9 cellular contexts compared by ENCODE assay signal in the genomic region with DNA sequence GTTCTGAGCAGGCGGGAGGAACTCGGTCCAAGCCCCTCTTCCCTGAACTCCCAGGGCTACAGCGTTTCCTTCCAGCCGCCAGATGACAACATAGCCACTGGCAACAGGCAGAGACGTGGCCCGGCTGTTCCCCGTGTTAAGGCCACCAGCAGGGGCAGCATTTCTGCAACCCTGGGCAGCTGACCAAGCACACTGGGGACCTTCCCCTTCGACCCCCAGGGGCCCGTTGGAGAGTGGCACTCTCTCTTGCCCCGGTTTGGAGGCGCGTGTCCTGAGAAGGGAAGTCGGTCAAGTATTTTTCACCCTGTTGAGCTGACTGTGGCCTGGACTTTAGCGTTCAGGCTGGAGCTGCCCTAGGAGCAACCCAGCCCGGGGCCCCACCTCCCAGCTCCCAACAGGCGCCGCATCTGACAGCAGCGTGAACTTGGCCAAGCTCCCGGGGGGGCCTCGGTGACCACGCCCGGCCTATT. TPM values are rescaled to one million over a fixed set of nuclear protein-coding genes. Genes with fewer than 3 reads are reported as not detected.
DNase-seq lines count a peak whose midpoint lies in the region; ATAC-seq and TF ChIP-seq lines count a peak whose summit lies in the region.
"Had no signal": no experiment of that assay in that cellular context is flagged by ENCODE, and none has a peak within 500 bp of the region (broad histone marks: within the 10 kb centered on the region; RNA-seq: fewer than 3 reads in every experiment).

No MANE protein-coding gene starts in this region.

- H4K20me1 ChIP-seq in PC-3 (ENCODE audit: low read length) (no peaks in the 10 kb centered on the region), osteoblast (ENCODE audit: insufficient read depth, low read length) (no peaks in the 10 kb centered on the region)

- H2AFZ ChIP-seq in PC-3 (ENCODE audit: low read length), result no peak overlapping the region
- peak overlapping the region; percentile 79 for H2AFZ ChIP-seq in osteoblast (ENCODE audit: low read length)

- POLR2A ChIA-PET in PC-3 (lab: Charles Lee; ENCODE audit: unreplicated experiment), result no interaction called here

- ATAC-seq in PC-3 (peak; percentile 38; the same call in 1 of the 2 replicates), HG03571 (IDR thresholded peaks at IDR 0.05; ENCODE audit: unreplicated experiment) (no peak)

- H3K27ac ChIP-seq in PC-3 (ENCODE audit: low read length), result no peak overlapping the region
- no peak overlapping the region for H3K27ac ChIP-seq in osteoblast (ENCODE audit: low read depth, low read length)

- no peak overlapping the region for H3K9ac ChIP-seq in PC-3 (ENCODE audit: low read length)

- H3K79me2 ChIP-seq in PC-3 (ENCODE audit: low read length) (no peaks in the 10 kb centered on the region), osteoblast (ENCODE audit: insufficient read depth, low read length) (no peaks in the 10 kb centered on the region)

- TF ChIP-seq CTCF in GM06990 (IDR thresholded peaks at IDR 0.05; ENCODE audit: insufficient read depth, low read length, poor library complexity, severe bottlenecking) (peak; percentile 39), PC-3 (conservative IDR thresholded peaks at IDR 0.05; ENCODE audit: low read depth, low read length) (peak; percentile 46), osteoblast (IDR thresholded peaks at IDR 0.05; ENCODE audit: extremely low read depth, low read depth, low read length) (peak; percentile 44)

- H3K4me2 ChIP-seq in PC-3 (ENCODE audit: low read length) (no peak overlapping the region), osteoblast (ENCODE audit: insufficient read depth, low read length) (peak overlapping the region; percentile 23)

- CTCF ChIA-PET in PC-3 (lab: Charles Lee), result no interaction called here

- no peaks in the 10 kb centered on the region for H3K9me3 ChIP-seq in PC-3 (ENCODE audit: low read length)
- H3K9me3 ChIP-seq in osteoblast (ENCODE audit: low read depth, low read length), result no peaks in the 10 kb centered on the region

- no TSS peak for BruUV-seq in PC-3 (replicated peaks; lab: Mats Ljungman, UMichigan)

- H3K36me3 ChIP-seq in GM06990 (ENCODE audit: control insufficient read depth, insufficient read depth, low read length) (no peaks in the 10 kb centered on the region), PC-3 (ENCODE audit: low read depth, low read length) (no peaks in the 10 kb centered on the region), osteoblast (ENCODE audit: insufficient read depth, low read length) (no peaks in the 10 kb centered on the region)

- H3K4me1 ChIP-seq in PC-3 (ENCODE audit: insufficient read depth, low read length), result no peaks in the 10 kb centered on the region
- no peaks in the 10 kb centered on the region for H3K4me1 ChIP-seq in osteoblast (ENCODE audit: insufficient read depth, low read length)

- DNase-seq in GM06990 (ENCODE audit: extremely low read depth, insufficient read length) (no peak), PC-3 (peak; percentile 19), germinal center (ENCODE audit: low spot score) (peak; percentile 17), osteoblast (ENCODE audit: insufficient read length, low spot score, missing footprints) (peak; percentile 89), NCI-H524 treated with DMSO at 0.1 percent for 48 hours (lab: John Stamatoyannopoulos, UW) (no peak), cerebellum (ENCODE audit: low spot score) (no peak), NCI-H2196 (lab: John Stamatoyannopoulos, UW; ENCODE audit: unreplicated experiment) (no peak)

- H3F3A ChIP-seq in PC-3 (ENCODE audit: low read length, unreplicated experiment), result no peaks in the 10 kb centered on the region

- H3K4me3 ChIP-seq in GM06990 (replicated peaks; ENCODE audit: low read depth, low read length) (no peak overlapping the region), PC-3 (ENCODE audit: low read length) (no peak overlapping the region), osteoblast (ENCODE audit: insufficient read depth, low read length) (peak overlapping the region; percentile 28)
- H3K4me3 ChIP-seq: lung had no signal

- no peaks in the 10 kb centered on the region for H3K27me3 ChIP-seq in GM06990 (replicated peaks; ENCODE audit: control insufficient read depth, insufficient read depth, low read length)
- no peaks in the 10 kb centered on the region for H3K27me3 ChIP-seq in PC-3 (ENCODE audit: low read length)
- no peaks in the 10 kb centered on the region for H3K27me3 ChIP-seq in osteoblast (ENCODE audit: insufficient read depth, low read length)

- intact Hi-C loops in PC-3 (cut with micrococcal nuclease), result no loop called here

- H3K9me2 ChIP-seq in PC-3 (replicated peaks; ENCODE audit: low read length), result no peaks in the 10 kb centered on the region

RNA-seq across cellular contexts. Expression of gene ZBTB49, which starts 37.6 kb away (rescaled TPM):
- 1.1 and 3.2 TPM in 2 replicates for total RNA-seq in PC-3 (2014; rRNA removed)
- 5.0 and 6.2 TPM in 2 replicates for total RNA-seq in osteoblast
- 11.8 TPM for total RNA-seq in cerebellum

RNA-seq across cellular contexts. Expression of gene LYAR, which starts 37.7 kb away (rescaled TPM):
- total RNA-seq in PC-3 (2014; rRNA removed) (37.5 and 41.3 TPM in 2 replicates), osteoblast (3.5 and 4.0 TPM in 2 replicates), cerebellum (7.3 TPM)

RNA-seq across cellular contexts. Expression of gene NSG1, which starts 59.2 kb away (rescaled TPM):
- total RNA-seq in PC-3 (2014; rRNA removed), result not detected in 2 replicates
- total RNA-seq in osteoblast, result not detected in 2 replicates
- 223 TPM for total RNA-seq in cerebellum

Comparison
In these comparisons a context has a peak if more than half of its experiments do, and no peak if none do; other contexts are left out.
1. DNase-seq: peak in PC-3 (single experiment), germinal center (single experiment) and osteoblast (single experiment); none in GM06990 (single experiment), NCI-H524 treated with DMSO at 0.1 percent for 48 hours (single experiment), cerebellum (single experiment) and NCI-H2196 (single experiment).
2. RNA of gene NSG1, which starts 59.2 kb away (total RNA-seq): 223 TPM in cerebellum (single experiment); not detected in PC-3 and not detected in osteoblast; every median in the first group is over 100 times any median in the second.
3. Peak in every context shown above with its lines, with median percentiles within 50 percentile points of each other: CTCF ChIP-seq.